In the genomic region with DNA sequence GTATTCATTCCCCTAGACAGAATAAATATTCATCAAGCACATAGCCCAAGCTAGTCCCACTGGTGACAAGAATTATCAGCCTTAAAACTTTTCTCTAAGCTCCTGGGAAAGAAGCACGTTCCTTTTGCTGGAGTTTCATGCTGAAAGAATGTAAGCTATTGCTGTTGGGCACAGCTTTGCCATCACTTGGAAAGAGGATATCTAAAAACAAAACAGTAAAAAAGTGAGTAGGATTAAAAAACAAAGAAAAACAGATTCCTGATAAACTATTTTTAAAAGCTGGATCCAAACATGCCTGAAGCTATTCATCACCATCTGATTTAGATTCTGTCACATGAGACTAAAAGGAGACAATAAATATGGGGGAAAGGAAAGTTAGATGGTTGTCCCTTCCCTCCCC, we compare ENCODE assay signal across 19 cellular contexts.
A peak's percentile ranks its signal among the peaks of the same experiment; 100 is the strongest.
DNase-seq lines count a peak whose midpoint lies in the region; ATAC-seq and TF ChIP-seq lines count a peak whose summit lies in the region.
"Had no signal": no experiment of that assay in that cellular context is flagged by ENCODE, and none has a peak within 500 bp of the region (broad histone marks: within the 10 kb centered on the region; RNA-seq: fewer than 3 reads in every experiment).

No MANE protein-coding gene starts in this region.

- H3K79me2 ChIP-seq in SK-N-SH (ENCODE audit: insufficient read depth) = 0 out of 2 replicates have a peak, but pooled peaks cover 3% of the 10 kb centered on the region

- WGBS in SK-N-SH (ENCODE audit: low lambda C conversion rate) = 10% methylated on average over 1 of the region's 1 CpG
- WGBS in right cardiac atrium = 49% methylated on average over 1 of the region's 1 CpG

- H3K27ac ChIP-seq in SK-N-SH (ENCODE audit: low read depth in 2 of 2, low read length in 1 of 2) = peak overlapping the region; percentile 67 to 75
- H3K27ac ChIP-seq in right cardiac atrium (ENCODE audit: low read length) = no peak overlapping the region
- H3K27ac ChIP-seq: dorsolateral prefrontal cortex, testis had no signal

- no peaks in the 10 kb centered on the region for H3K36me3 ChIP-seq in SK-N-SH (replicated peaks in 1 of 2; ENCODE audit: control insufficient read depth in 1 of 2, insufficient read depth in 2 of 2, low read length in 1 of 2)

- no peak overlapping the region for H3K9ac ChIP-seq in SK-N-SH

- intact Hi-C loops in right cardiac atrium (cut with DNase I) = loop anchor here in 1 of 4 donors (10.0 kb wide), 1 partner anchor 174 kb away; no protein-coding TSS in a partner anchor

- peak overlapping the region; percentile 64 for H3K27ac Mint-ChIP-seq in osteocyte (ENCODE audit: unreplicated experiment)
- no peak overlapping the region for H3K27ac Mint-ChIP-seq in progenitor cell of endocrine pancreas
- H3K27ac Mint-ChIP-seq: activated CD4-positive, alpha-beta T cell treated with anti-CD3 and anti-CD28 coated beads, Interleukin-2, amount 10 ng/mL, durations not matched to agents 24 days and 14 days; activated naive CD8-positive, alpha-beta T cell treated with anti-CD3 and anti-CD28 coated beads, Interleukin-2, amount 50 U/mL, for 24 hours; CD4-positive, alpha-beta memory T cell had no signal

- H3K9me3 Mint-ChIP-seq in osteocyte (ENCODE audit: unreplicated experiment) (no peaks in the 10 kb centered on the region), progenitor cell of endocrine pancreas (ENCODE audit: low read depth) (no peaks in the 10 kb centered on the region)
- H3K9me3 Mint-ChIP-seq: activated CD4-positive, alpha-beta T cell treated with anti-CD3 and anti-CD28 coated beads, Interleukin-2, amount 10 ng/mL, durations not matched to agents 24 days and 14 days had no signal

- H3K27me3 Mint-ChIP-seq in osteocyte (ENCODE audit: unreplicated experiment) = no peaks in the 10 kb centered on the region
- H3K27me3 Mint-ChIP-seq in progenitor cell of endocrine pancreas = no peaks in the 10 kb centered on the region
- H3K27me3 Mint-ChIP-seq: activated CD4-positive, alpha-beta T cell treated with anti-CD3 and anti-CD28 coated beads, Interleukin-2, amount 10 ng/mL, durations not matched to agents 24 days and 14 days; activated naive CD8-positive, alpha-beta T cell treated with anti-CD3 and anti-CD28 coated beads, Interleukin-2, amount 50 U/mL, for 24 hours; CD4-positive, alpha-beta memory T cell had no signal

- no peaks in the 10 kb centered on the region for H3K27me3 ChIP-seq in SK-N-SH (ENCODE audit: insufficient read depth)
- H3K27me3 ChIP-seq in right cardiac atrium (ENCODE audit: control insufficient read depth, insufficient read depth) = no peaks in the 10 kb centered on the region
- H3K27me3 ChIP-seq: dorsolateral prefrontal cortex, testis had no signal

- no peaks in the 10 kb centered on the region for H4K20me1 ChIP-seq in SK-N-SH (ENCODE audit: insufficient read depth)

- peaks cover 15% of the 10 kb centered on the region for H3F3A ChIP-seq in SK-N-SH (replicated peaks; ENCODE audit: insufficient read depth)

- H3K4me3 Mint-ChIP-seq in osteocyte (ENCODE audit: unreplicated experiment) (no peak overlapping the region), progenitor cell of endocrine pancreas (ENCODE audit: low read depth) (no peak overlapping the region)
- H3K4me3 Mint-ChIP-seq: activated CD4-positive, alpha-beta T cell treated with anti-CD3 and anti-CD28 coated beads, Interleukin-2, amount 10 ng/mL, durations not matched to agents 24 days and 14 days; activated naive CD8-positive, alpha-beta T cell treated with anti-CD3 and anti-CD28 coated beads, Interleukin-2, amount 50 U/mL, for 24 hours; CD4-positive, alpha-beta memory T cell had no signal

- in situ Hi-C loops in Caki2 (cut with HindIII; ENCODE audit: low pct_unique_long_range_greater_than_20kb, low sequenced_read_pairs) = no loop called here

- peak in 1 of 2 experiments; percentile 21; a peak in 1 of 4 replicates for TF ChIP-seq EP300 in SK-N-SH (IDR thresholded peaks at IDR 0.05; ENCODE audit: borderline replicate concordance in 1 of 2, low read depth in 1 of 2, low read length in 1 of 2)

- H3K36me3 Mint-ChIP-seq in osteocyte (ENCODE audit: unreplicated experiment) (no peaks in the 10 kb centered on the region), progenitor cell of endocrine pancreas (ENCODE audit: insufficient read depth) (no peaks in the 10 kb centered on the region)

- CTCF ChIA-PET in SK-N-SH (lab: Yijun Ruan, JAX) = interaction anchor here (0.7 kb wide), 1 partner anchor 1921 kb away, joined by 3 read pairs; no protein-coding TSS in a partner anchor

- H3K4me1 Mint-ChIP-seq in osteocyte (ENCODE audit: unreplicated experiment) = peaks cover 46% of the 10 kb centered on the region
- H3K4me1 Mint-ChIP-seq in progenitor cell of endocrine pancreas (ENCODE audit: low read depth) = peaks cover 33% of the 10 kb centered on the region
- H3K4me1 Mint-ChIP-seq: activated CD4-positive, alpha-beta T cell treated with anti-CD3 and anti-CD28 coated beads, Interleukin-2, amount 10 ng/mL, durations not matched to agents 24 days and 14 days; activated naive CD8-positive, alpha-beta T cell treated with anti-CD3 and anti-CD28 coated beads, Interleukin-2, amount 50 U/mL, for 24 hours had no signal

- no peak for ATAC-seq in HG03439 (IDR thresholded peaks at IDR 0.05; ENCODE audit: unreplicated experiment)
- no peak for ATAC-seq in right cardiac atrium
- no peak for ATAC-seq in GM18907 (IDR thresholded peaks at IDR 0.05; ENCODE audit: unreplicated experiment)
- ATAC-seq: activated naive CD8-positive, alpha-beta T cell treated with anti-CD3 and anti-CD28 coated beads, Interleukin-2, amount 50 U/mL, for 24 hours had no signal

- H3K9me2 ChIP-seq in SK-N-SH = no peaks in the 10 kb centered on the region

- POLR2A ChIA-PET in SK-N-SH (lab: Yijun Ruan, JAX) = no interaction called here

- H3K4me3 ChIP-seq in SK-N-SH (ENCODE audit: low read depth in 2 of 2, low read length in 1 of 2) = no peak overlapping the region
- no peak overlapping the region for H3K4me3 ChIP-seq in right cardiac atrium (ENCODE audit: low read length)
- H3K4me3 ChIP-seq: dorsolateral prefrontal cortex, testis had no signal

- peak; percentile 35 for DNase-seq in Caki2 (ENCODE audit: low read depth)
- DNase-seq in SK-N-SH = no peak
- peak; percentile 88 for DNase-seq in fibroblast of peridontal ligament (ENCODE audit: extremely low read depth)
- no peak for DNase-seq in osteocyte (ENCODE audit: extremely low spot score, unreplicated experiment)
- no peak for DNase-seq in progenitor cell of endocrine pancreas (ENCODE audit: low spot score, unreplicated experiment)
- DNase-seq in right cardiac atrium = no peak
- DNase-seq: activated CD4-positive, alpha-beta T cell treated with anti-CD3 and anti-CD28 coated beads, Interleukin-2, amount 10 ng/mL, durations not matched to agents 24 days and 14 days; activated naive CD8-positive, alpha-beta T cell treated with anti-CD3 and anti-CD28 coated beads, Interleukin-2, amount 50 U/mL, for 24 hours; activated T-cell treated with anti-CD3 and anti-CD28 coated beads, Interleukin-2, amount 50 U/mL, for 48 hours; CD4-positive, alpha-beta memory T cell; dorsolateral prefrontal cortex; MM.1S; NCI-H2029; NCI-H748 treated with DMSO at 0.1 percent for 48 hours; posterior cingulate gyrus; T-helper 2 cell; testis had no signal

- H2AFZ ChIP-seq in SK-N-SH (ENCODE audit: low read depth) = no peak overlapping the region

- H3K4me1 ChIP-seq in SK-N-SH (ENCODE audit: control insufficient read depth in 1 of 2, insufficient read depth in 2 of 2, low read depth in 1 of 2, low read length in 1 of 2) (peaks cover 0 to 6% of the 10 kb centered on the region in 2 experiments; a peak in 2 of 4 replicates), right cardiac atrium (ENCODE audit: control insufficient read depth, insufficient read depth, low read length) (no peaks in the 10 kb centered on the region)

- H3K9me3 ChIP-seq in SK-N-SH = no peaks in the 10 kb centered on the region
- no peaks in the 10 kb centered on the region for H3K9me3 ChIP-seq in right cardiac atrium (ENCODE audit: control insufficient read depth, low read length)
- H3K9me3 ChIP-seq: testis had no signal

- TF ChIP-seq RAD21 in SK-N-SH (IDR thresholded peaks at IDR 0.05; ENCODE audit: low read length) = no peak

- TF ChIP-seq CTCF in SK-N-SH (IDR thresholded peaks at IDR 0.05) = no peak
- TF ChIP-seq CTCF in osteocyte (IDR thresholded peaks at IDR 0.05) = no peak
- TF ChIP-seq CTCF in progenitor cell of endocrine pancreas (IDR thresholded peaks at IDR 0.05; ENCODE audit: unreplicated experiment) = no peak

- H3K4me2 ChIP-seq in SK-N-SH = peak overlapping the region; percentile 28; the same call in 1 of the 2 replicates

TF ChIP-seq in SK-N-SH, 30 proteins besides CTCF, POLR2A, EP300 and RAD21 (continues in another document):
- TF ChIP-seq ELF1 (IDR thresholded peaks at IDR 0.05) (no peak), EZH2phosphoT487 (IDR thresholded peaks at IDR 0.05; ENCODE audit: borderline replicate concordance, low read depth) (no peak), PBX3 (IDR thresholded peaks at IDR 0.05) (peak; percentile 66), GATA2 (CRISPR knock-in tag; IDR thresholded peaks at IDR 0.05) (no peak), TEAD4 (IDR thresholded peaks at IDR 0.05; ENCODE audit: borderline replicate concordance, insufficient read depth) (peak; percentile 40; the same call in 1 of the 2 replicates), SIN3A (IDR thresholded peaks at IDR 0.05; ENCODE audit: borderline replicate concordance, low read depth, low read length) (no peak), SMC3 (IDR thresholded peaks at IDR 0.05; ENCODE audit: low read depth, low read length) (no peak), POLR2AphosphoS5 (IDR thresholded peaks at IDR 0.05; ENCODE audit: low read depth, low read length) (no peak; the same call in 1 of the 2 replicates), TAF1 (IDR thresholded peaks at IDR 0.05; ENCODE audit: borderline replicate concordance, low read depth, low read length) (no peak), MXI1 (IDR thresholded peaks at IDR 0.05; ENCODE audit: low read depth, low read length) (no peak), JUND (IDR thresholded peaks at IDR 0.05) (peak; percentile 47), TCF12 (IDR thresholded peaks at IDR 0.05) (peak; percentile 38), GABPA (IDR thresholded peaks at IDR 0.05; ENCODE audit: low read depth) (no peak)

Comparison
In these comparisons a context has a peak if more than half of its experiments do, and no peak if none do; other contexts are left out.
1. DNase-seq: peak in Caki2 (single experiment) and fibroblast of peridontal ligament (single experiment); none in SK-N-SH (single experiment), osteocyte (single experiment), progenitor cell of endocrine pancreas (single experiment) and right cardiac atrium (0 of 3).